31 cellular contexts compared by ENCODE assay signal in the genomic region with DNA sequence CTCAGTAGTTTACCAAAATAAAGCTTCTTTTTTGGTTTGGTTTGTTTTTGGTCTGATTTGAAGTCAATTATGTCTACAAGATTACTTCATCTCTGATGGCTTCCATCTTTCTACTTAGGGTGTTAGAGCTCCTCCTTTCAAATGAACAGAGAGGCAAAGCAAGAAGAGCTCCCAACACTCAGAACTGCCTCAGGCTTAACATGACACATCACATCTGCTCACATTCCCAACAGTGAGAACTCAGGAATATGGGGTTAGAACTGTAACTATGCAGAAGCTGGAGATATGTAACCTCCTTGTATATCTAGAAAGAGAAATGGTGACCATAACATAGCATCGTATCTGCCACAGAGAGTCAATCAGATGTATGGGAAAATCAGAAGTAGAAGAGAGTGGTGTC. TPM values are rescaled to one million over a fixed set of nuclear protein-coding genes. Genes with fewer than 3 reads are reported as not detected.
"Had no signal": no experiment of that assay in that cellular context is flagged by ENCODE, and none has a peak within 500 bp of the region (broad histone marks: within the 10 kb centered on the region; RNA-seq: fewer than 3 reads in every experiment).

No MANE protein-coding gene starts in this region.

- H3K4me1 ChIP-seq: gastrocnemius medialis, prostate gland, stomach, thyroid gland had no signal

- H3K4me3 Mint-ChIP-seq: activated naive CD8-positive, alpha-beta T cell; activated T-cell treated with anti-CD3 and anti-CD28 coated beads, Interleukin-2, amount 50 U/mL, for 72 hours; memory B cell; naive thymus-derived CD4-positive, alpha-beta T cell; stimulated activated naive B cell treated with anti-CD40 and anti-IgM and Interleukin-4, amounts not matched to agents 10 μg/mL and 1 μg/mL and 100 μg/mL, for 72 hours had no signal

- H3K9me3 ChIP-seq: esophagus squamous epithelium, gastrocnemius medialis, ovary, prostate gland, stomach, thyroid gland had no signal

- H3K4me3 ChIP-seq: coronary artery, esophagus squamous epithelium, gastrocnemius medialis, ovary, prostate gland, smooth muscle cell, stomach, thyroid gland had no signal

- H3K27ac ChIP-seq: coronary artery, esophagus squamous epithelium, gastrocnemius medialis, ovary, prostate gland, stomach, thyroid gland, VCaP had no signal

- FAIRE-seq: endothelial cell of umbilical vein, kidney, TTC549 had no signal

- ATAC-seq: activated T-cell treated with anti-CD3 and anti-CD28 coated beads, Interleukin-2, amount 50 U/mL, for 72 hours; gastrocnemius medialis; left colon; naive thymus-derived CD4-positive, alpha-beta T cell; stimulated activated naive B cell treated with anti-CD40 and anti-IgM and Interleukin-4, amounts not matched to agents 10 μg/mL and 1 μg/mL and 100 μg/mL, for 72 hours had no signal

- H3K4me1 Mint-ChIP-seq: memory B cell; naive thymus-derived CD4-positive, alpha-beta T cell; stimulated activated naive B cell treated with anti-CD40 and anti-IgM and Interleukin-4, amounts not matched to agents 10 μg/mL and 1 μg/mL and 100 μg/mL, for 72 hours had no signal

- DNase-seq: activated CD4-positive, alpha-beta T cell treated with anti-CD3 and anti-CD28 coated beads for 4 hours; activated CD4-positive, alpha-beta T cell treated with anti-CD3 and anti-CD28 coated beads, Interleukin-2, amount 50 U/mL, for 4 hours; activated effector memory CD4-positive, alpha-beta T cell treated with Interleukin-2 at 50 U/mL for 16 hours; activated naive CD4-positive, alpha-beta T cell treated with Interleukin-2 at 50 U/mL for 16 hours; activated T-cell treated with anti-CD3 and anti-CD28 coated beads for 4 hours; activated T-cell treated with anti-CD3 and anti-CD28 coated beads, Interleukin-2, amount 50 U/mL, for 72 hours; anterior cingulate cortex; esophagus squamous epithelium; gastrocnemius medialis; glutamatergic neuron; hippocampal formation; kidney; left colon; midbrain; naive thymus-derived CD4-positive, alpha-beta T cell; ovary; stimulated activated CD4-positive, alpha-beta T cell treated with anti-CD3 and anti-CD28 coated beads, Interleukin-1b, Interleukin-23, amount 100 ng/mL, for 48 hours; stimulated activated CD4-positive, alpha-beta T cell treated with anti-CD3 and anti-CD28 coated beads, Interleukin-4, amount 100 ng/mL, for 4 hours; stimulated activated CD8-positive, alpha-beta memory T cell treated with anti-CD3 and anti-CD28 coated beads, Interleukin-4, amount 100 ng/mL, for 48 hours; stimulated activated naive B cell treated with anti-CD40 and anti-IgM and Interleukin-4, amounts not matched to agents 10 μg/mL and 1 μg/mL and 100 μg/mL, for 72 hours; stomach; thyroid gland had no signal

- H3K27ac Mint-ChIP-seq: activated naive CD8-positive, alpha-beta T cell; activated T-cell treated with anti-CD3 and anti-CD28 coated beads, Interleukin-2, amount 50 U/mL, for 72 hours; memory B cell; naive thymus-derived CD4-positive, alpha-beta T cell; stimulated activated naive B cell treated with anti-CD40 and anti-IgM and Interleukin-4, amounts not matched to agents 10 μg/mL and 1 μg/mL and 100 μg/mL, for 72 hours had no signal

- H3K36me3 Mint-ChIP-seq: activated naive CD8-positive, alpha-beta T cell; memory B cell; naive thymus-derived CD4-positive, alpha-beta T cell; stimulated activated naive B cell treated with anti-CD40 and anti-IgM and Interleukin-4, amounts not matched to agents 10 μg/mL and 1 μg/mL and 100 μg/mL, for 72 hours had no signal

- H3K4me2 ChIP-seq: smooth muscle cell had no signal

- H3K27me3 ChIP-seq: esophagus squamous epithelium, gastrocnemius medialis, ovary, stomach, thyroid gland had no signal

- H3K9me3 Mint-ChIP-seq: memory B cell had no signal

- H3K36me3 ChIP-seq: esophagus squamous epithelium, gastrocnemius medialis, ovary, prostate gland, stomach, thyroid gland had no signal

RNA-seq across cellular contexts. Expression of a gene that starts 11.4 kb away (rescaled TPM):
- total RNA-seq: activated T-cell treated with anti-CD3 and anti-CD28 coated beads, Interleukin-2, amount 50 U/mL, for 72 hours; endothelial cell of umbilical vein; naive thymus-derived CD4-positive, alpha-beta T cell; T-helper 1 cell treated with Interleukin-12 subunit alpha and Interleukin-12 subunit beta and Interleukin-4 antibody, amounts not matched to agents 30 ng/mL and 1 ng/mL, for 36 hours had no signal
- polyA plus RNA-seq: endothelial cell of umbilical vein; naive thymus-derived CD4-positive, alpha-beta T cell had no signal
